Comparison of ENCODE assay signal across 1 cellular context in the genomic region with DNA sequence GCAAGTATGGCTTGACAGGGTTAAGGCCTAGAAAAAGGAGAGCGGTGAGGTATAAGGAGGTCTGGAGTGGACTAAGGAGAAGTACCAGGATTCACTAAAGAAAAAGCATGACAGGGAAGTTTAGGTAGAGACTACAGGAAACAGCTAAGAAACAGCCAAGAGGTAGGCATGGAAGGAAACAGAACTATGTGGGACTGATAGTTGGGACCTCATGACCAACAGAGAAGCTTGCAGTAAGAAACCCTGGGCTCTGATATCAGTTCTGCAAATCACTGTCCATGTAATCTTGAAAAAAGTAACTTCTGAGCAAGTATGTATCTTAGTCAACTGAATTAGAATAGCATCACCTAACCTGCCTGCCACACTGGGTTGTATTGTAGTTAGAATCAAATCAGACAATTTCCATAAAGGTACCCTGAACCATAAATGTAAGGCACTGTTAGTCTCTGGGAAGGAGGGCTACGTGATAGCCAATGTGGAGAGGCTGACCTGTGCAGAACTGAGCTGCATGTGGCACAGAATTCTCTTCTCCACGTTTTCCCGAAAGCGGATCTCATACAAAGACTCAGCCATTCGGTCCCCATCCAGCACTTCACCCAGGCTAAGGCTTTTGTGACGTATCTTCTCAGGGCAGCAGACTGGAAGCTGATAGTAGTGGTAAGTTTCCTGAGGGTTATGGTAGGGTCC.
TF ChIP-seq lines count a peak whose summit lies in the region.

No MANE protein-coding gene starts in this region.

TF ChIP-seq in GM12878, 131 proteins besides CTCF, POLR2A, EP300 and RAD21:
- TF ChIP-seq MYC (IDR thresholded peaks at IDR 0.05; ENCODE audit: insufficient read depth, insufficient read length, insufficient replicate concordance, low read length, severe bottlenecking): no peak
- TF ChIP-seq FOXK2 (IDR thresholded peaks at IDR 0.05): no peak
- TF ChIP-seq, protein P1, sequence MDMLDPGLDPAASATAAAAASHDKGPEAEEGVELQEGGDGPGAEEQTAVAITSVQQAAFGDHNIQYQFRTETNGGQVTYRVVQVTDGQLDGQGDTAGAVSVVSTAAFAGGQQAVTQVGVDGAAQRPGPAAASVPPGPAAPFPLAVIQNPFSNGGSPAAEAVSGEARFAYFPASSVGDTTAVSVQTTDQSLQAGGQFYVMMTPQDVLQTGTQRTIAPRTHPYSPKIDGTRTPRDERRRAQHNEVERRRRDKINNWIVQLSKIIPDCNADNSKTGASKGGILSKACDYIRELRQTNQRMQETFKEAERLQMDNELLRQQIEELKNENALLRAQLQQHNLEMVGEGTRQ (IDR thresholded peaks at IDR 0.05; ENCODE audit: borderline replicate concordance, low read depth, low read length): no peak
